11 cellular contexts compared by ENCODE assay signal in genomic region chr4:87060957-87061356, GRCh38.
DNase-seq lines count a peak whose midpoint lies in the region; ATAC-seq and TF ChIP-seq lines count a peak whose summit lies in the region.
"Had no signal": no experiment of that assay in that cellular context is flagged by ENCODE, and none has a peak within 500 bp of the region (broad histone marks: within the 10 kb centered on the region; RNA-seq: fewer than 3 reads in every experiment).

No MANE protein-coding gene starts in this region.

- H3K23ac ChIP-seq in IMR-90 (ENCODE audit: low read depth, low read length): no peak overlapping the region

- no peaks in the 10 kb centered on the region for H3K9me3 ChIP-seq in IMR-90 (ENCODE audit: control insufficient read depth, insufficient read depth, low read length)

- no peak overlapping the region for H3K18ac ChIP-seq in IMR-90 (ENCODE audit: low read depth, low read length)

- H3K4me3 ChIP-seq in IMR-90 (ENCODE audit: insufficient read depth, low read depth, low read length): no peak overlapping the region
- H3K4me3 ChIP-seq: SK-N-MC had no signal

- WGBS in IMR-90 (ENCODE audit: extremely low coverage in 2 of 2, insufficient read length in 1 of 2), 2 experiments: no CpG with 5 or more reads among the region's 5 CpGs

- H3K9ac ChIP-seq in IMR-90 (ENCODE audit: low read depth, low read length): no peak overlapping the region

- H2AK9ac ChIP-seq in IMR-90 (replicated peaks; ENCODE audit: low read depth, low read length, poor library complexity): no peak overlapping the region

- H3K56ac ChIP-seq in IMR-90 (ENCODE audit: extremely low read depth, insufficient read depth, low read length): no peak overlapping the region

- no peak overlapping the region for H3K4ac ChIP-seq in IMR-90 (ENCODE audit: low read depth, low read length)

- intact Hi-C loops in IMR-90 (cut with micrococcal nuclease): no loop called here

- DNase-seq in GM04503 (ENCODE audit: low read depth): peak; percentile 67
- peak; percentile 88 for DNase-seq in IMR-90
- peak; percentile 6 for DNase-seq in central memory CD4-positive, alpha-beta T cell
- peak; percentile 99 for DNase-seq in renal cortical epithelial cell (ENCODE audit: low read depth)
- DNase-seq in COR-L47 (lab: John Stamatoyannopoulos, UW): no peak
- no peak for DNase-seq in DMS114 treated with DMSO at 0.1 percent for 48 hours (lab: John Stamatoyannopoulos, UW; ENCODE audit: unreplicated experiment)
- DNase-seq: activated gamma-delta T cell, MM.1S, posterior cingulate gyrus had no signal

- CTCF ChIA-PET in IMR-90 (lab: Yijun Ruan, JAX): no interaction called here

- TF ChIP-seq RAD21 in IMR-90 (IDR thresholded peaks at IDR 0.05; ENCODE audit: low read length): 0 out of 2 replicates have a peak, but pooled peaks have one; percentile 7

- no TSS peak for BruUV-seq in IMR-90 (replicated peaks; lab: Mats Ljungman, UMichigan)

- H4K20me1 ChIP-seq in IMR-90 (ENCODE audit: insufficient read depth, low read length): peaks cover 28% of the 10 kb centered on the region

- H2BK5ac ChIP-seq in IMR-90 (ENCODE audit: low read depth, low read length, poor library complexity, severe bottlenecking): no peak overlapping the region

- ATAC-seq in IMR-90 (ENCODE audit: low read depth): peak; percentile 62; the same call in 1 of the 2 replicates
- no peak for ATAC-seq in HG02678 (IDR thresholded peaks at IDR 0.05; ENCODE audit: unreplicated experiment)

- no peak overlapping the region for H3K4me2 ChIP-seq in IMR-90 (ENCODE audit: low read depth, low read length)

- in situ Hi-C loops in IMR-90 (cut with MboI; ENCODE audit: low sequenced_read_pairs): no loop called here

- peaks cover 25 to 42% of the 10 kb centered on the region in 2 experiments for H3K79me1 ChIP-seq in IMR-90 (ENCODE audit: low read depth in 1 of 2, low read length in 2 of 2)

- H2AFZ ChIP-seq in IMR-90 (replicated peaks; ENCODE audit: low read length, poor library complexity): no peak overlapping the region

- no peaks in the 10 kb centered on the region for H3K27me3 ChIP-seq in IMR-90 (ENCODE audit: control insufficient read depth, insufficient read depth, low read length)

- no peak overlapping the region for H4K5ac ChIP-seq in IMR-90 (ENCODE audit: low read depth, low read length)

- no peak overlapping the region for H2AK5ac ChIP-seq in IMR-90 (ENCODE audit: low read depth, low read length)

- no peak overlapping the region for H2BK15ac ChIP-seq in IMR-90 (ENCODE audit: low read depth, low read length)

- no peaks in the 10 kb centered on the region; the same call in 1 of the 2 replicates for H3K36me3 ChIP-seq in IMR-90 (ENCODE audit: control insufficient read depth, insufficient read depth, low read length)

- H2BK20ac ChIP-seq in IMR-90 (ENCODE audit: low read depth, low read length): no peak overlapping the region

- no peak overlapping the region for H3K27ac ChIP-seq in IMR-90 (ENCODE audit: insufficient read depth, low read length)
- H3K27ac ChIP-seq: SK-N-MC had no signal

- no peak overlapping the region for H4K91ac ChIP-seq in IMR-90 (ENCODE audit: insufficient read depth, low read depth, low read length)

- dilution Hi-C loops in IMR-90 (cut with HindIII; ENCODE audit: low sequenced_read_pairs, unreplicated experiment): no loop called here

- H3K14ac ChIP-seq in IMR-90 (replicated peaks; ENCODE audit: low read depth, low read length): no peak overlapping the region

- TF ChIP-seq CTCF in IMR-90 (conservative IDR thresholded peaks at IDR 0.05; ENCODE audit: low read depth, low read length): no peak

- TF ChIP-seq POLR2A in IMR-90 (IDR thresholded peaks at IDR 0.05; ENCODE audit: low read depth, low read length): no peak

- H3K4me1 ChIP-seq in IMR-90 (ENCODE audit: control insufficient read depth, insufficient read depth, low read length): peaks cover 13% of the 10 kb centered on the region

- POLR2A ChIA-PET in IMR-90 (lab: Charles Lee; ENCODE audit: unreplicated experiment): no interaction called here

- H3K9me1 ChIP-seq in IMR-90 (ENCODE audit: insufficient read depth, low read length): peaks cover 20% of the 10 kb centered on the region

- H2BK120ac ChIP-seq in IMR-90 (ENCODE audit: low read depth, low read length): no peak overlapping the region

- no peak overlapping the region for H4K8ac ChIP-seq in IMR-90 (ENCODE audit: low read depth in 2 of 2, low read length in 2 of 2)

TF ChIP-seq in IMR-90, 13 proteins besides CTCF, POLR2A, EP300 and RAD21:
- peak; percentile 31; the same call in 1 of the 2 replicates for TF ChIP-seq BHLHE40 (IDR thresholded peaks at IDR 0.05; ENCODE audit: low read depth, low read length)
- TF ChIP-seq SMC3 (IDR thresholded peaks at IDR 0.05; ENCODE audit: low read depth, low read length): peak; percentile 23; the same call in 1 of the 2 replicates
- TF ChIP-seq RCOR1 (IDR thresholded peaks at IDR 0.05; ENCODE audit: insufficient replicate concordance, low read length): no peak
- TF ChIP-seq MAFK (IDR thresholded peaks at IDR 0.05; ENCODE audit: low read depth, low read length): 0 out of 2 replicates have a peak, but pooled peaks have one; percentile 1
- peak; percentile 68 for TF ChIP-seq FOS (IDR thresholded peaks at IDR 0.05; ENCODE audit: low read depth, low read length)

Comparison
In these comparisons a context has a peak if more than half of its experiments do, and no peak if none do; other contexts are left out.
1. DNase-seq: peak in GM04503 (single experiment), IMR-90 (single experiment), central memory CD4-positive, alpha-beta T cell (single experiment) and renal cortical epithelial cell (single experiment); none in COR-L47 (single experiment) and DMS114 treated with DMSO at 0.1 percent for 48 hours (single experiment).